ENCODE assay signal across 20 cellular contexts in the genomic region with DNA sequence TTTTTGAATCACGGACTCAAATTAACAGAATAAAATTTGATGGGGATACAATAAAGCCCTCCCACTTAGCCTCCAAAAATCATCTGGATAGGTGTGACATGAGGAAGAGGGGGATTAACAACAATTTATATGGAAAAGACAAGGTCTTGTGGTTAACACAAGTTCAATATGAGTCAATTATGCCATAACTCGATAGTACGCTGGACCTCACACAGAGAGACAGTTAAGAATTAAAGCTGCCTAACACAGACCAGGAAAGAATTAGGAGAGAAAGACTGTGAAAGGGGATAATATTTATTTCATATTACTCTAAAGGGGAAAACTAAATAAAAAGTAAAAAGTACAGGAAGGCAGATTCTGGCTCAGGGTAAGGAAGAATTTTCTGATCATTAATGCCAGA.
A peak's percentile ranks its signal among the peaks of the same experiment; 100 is the strongest.
DNase-seq lines count a peak whose midpoint lies in the region; ATAC-seq, FAIRE-seq and TF ChIP-seq lines count a peak whose summit lies in the region.
"Had no signal": no experiment of that assay in that cellular context is flagged by ENCODE, and none has a peak within 500 bp of the region (broad histone marks: within the 10 kb centered on the region; RNA-seq: fewer than 3 reads in every experiment).

No MANE protein-coding gene starts in this region.

- no peak overlapping the region for H3K4me3 Mint-ChIP-seq in T-helper 17 cell
- H3K4me3 Mint-ChIP-seq: CD4-positive, alpha-beta T cell; HFFc6; IgD-negative memory B cell had no signal

- 0 out of 3 replicates have a peak, but pooled peaks cover 3% of the 10 kb centered on the region for H3K4me1 ChIP-seq in A549
- no peaks in the 10 kb centered on the region for H3K4me1 ChIP-seq in vagina

- H3K27me3 Mint-ChIP-seq in T-helper 17 cell: no peaks in the 10 kb centered on the region
- H3K27me3 Mint-ChIP-seq: CD4-positive, alpha-beta T cell had no signal

- H3K27ac ChIP-seq in A549 (peak overlapping the region; percentile 3 to 68; a peak in 4 of 6 replicates), vagina (peak overlapping the region; percentile 34)
- H3K27ac ChIP-seq: 22Rv1, C4-2B had no signal

- TF ChIP-seq RAD21 in A549 (conservative IDR thresholded peaks at IDR 0.05 in 1 of 2, IDR thresholded peaks at IDR 0.05 in 1 of 2): no peak

- H3K27ac Mint-ChIP-seq in T-helper 17 cell: no peak overlapping the region
- H3K27ac Mint-ChIP-seq: CD4-positive, alpha-beta T cell; HFFc6; IgD-negative memory B cell had no signal

- no peak for TF ChIP-seq POLR2A in A549 (IDR thresholded peaks at IDR 0.05; ENCODE audit: low read length)
- TF ChIP-seq POLR2A in vagina (IDR thresholded peaks at IDR 0.05): no peak

- TF ChIP-seq EP300 in A549 (IDR thresholded peaks at IDR 0.05): no peak

- H3K4me1 Mint-ChIP-seq in T-helper 17 cell: no peaks in the 10 kb centered on the region

- intact Hi-C loops in vagina (cut with DNase I): no loop called here

- no peak for ATAC-seq in A549
- no peak for ATAC-seq in T-helper 17 cell
- ATAC-seq: HCT116, HepG2 had no signal

- no peak for FAIRE-seq in A549 (lab: Jason Lieb, UNC)
- FAIRE-seq: G401.6, GM12891, GM19239, H54, HepG2 had no signal

- H3K9me3 ChIP-seq in A549 (no peaks in the 10 kb centered on the region), vagina (no peaks in the 10 kb centered on the region), T-helper 17 cell (ENCODE audit: control insufficient read depth, low read length, poor library complexity, severe bottlenecking) (no peaks in the 10 kb centered on the region)
- H3K9me3 ChIP-seq: Caco-2 had no signal

- 94% methylated on average over 3 of the region's 3 CpGs for WGBS in A549 (ENCODE audit: missing lambda C conversion rate)

- H3K36me3 Mint-ChIP-seq in T-helper 17 cell (ENCODE audit: low read depth): no peaks in the 10 kb centered on the region
- H3K36me3 Mint-ChIP-seq: IgD-negative memory B cell had no signal

- H3K27me3 ChIP-seq in vagina: no peaks in the 10 kb centered on the region

- DNase-seq in A549 (ENCODE audit: low read depth in 1 of 2, low spot score in 1 of 2): no peak
- peak; percentile 2 for DNase-seq in dermis blood vessel endothelial cell
- peak; percentile 26 for DNase-seq in fibroblast of mammary gland (ENCODE audit: low read depth)
- no peak for DNase-seq in vagina (ENCODE audit: extremely low spot score in 2 of 2)
- DNase-seq in T-helper 17 cell: no peak
- DNase-seq in AML-193 (lab: John Stamatoyannopoulos, UW): no peak
- DNase-seq in activated CD4-positive, alpha-beta T cell treated with anti-CD3 and anti-CD28 coated beads, Interleukin-2, amount 50 U/mL, for 48 hours: no peak
- DNase-seq: Caco-2; CD4-positive, alpha-beta T cell; HFFc6; KBM-7 had no signal

- POLR2A ChIA-PET in A549 (lab: Yijun Ruan, JAX): no interaction called here

- TF ChIP-seq CTCF in A549 (IDR thresholded peaks at IDR 0.05) (no peak), fibroblast of mammary gland (conservative IDR thresholded peaks at IDR 0.05; ENCODE audit: control insufficient read depth, insufficient read depth, low read depth, low read length) (no peak), vagina (IDR thresholded peaks at IDR 0.05) (no peak)

- CTCF ChIA-PET in A549 (lab: Yijun Ruan, JAX): no interaction called here

- H3K4me3 ChIP-seq in A549: no peak overlapping the region
- H3K4me3 ChIP-seq in fibroblast of mammary gland (ENCODE audit: control insufficient read depth, low read depth, low read length): no peak overlapping the region
- H3K4me3 ChIP-seq in vagina: no peak overlapping the region

- no peak overlapping the region for H3K4me2 ChIP-seq in A549

- no peaks in the 10 kb centered on the region for H3K36me3 ChIP-seq in vagina

TF ChIP-seq in A549, 52 proteins besides CTCF, POLR2A, EP300 and RAD21:
- TF ChIP-seq BCL3 (IDR thresholded peaks at IDR 0.05): no peak
- TF ChIP-seq NR3C1 (IDR thresholded peaks at IDR 0.05): no peak
- no peak for TF ChIP-seq MAX (IDR thresholded peaks at IDR 0.05)
- no peak for TF ChIP-seq ESRRA (IDR thresholded peaks at IDR 0.05; ENCODE audit: borderline replicate concordance, low read length)
- TF ChIP-seq HOXB5 (CRISPR knock-in tag; IDR thresholded peaks at IDR 0.05): no peak
- no peak for TF ChIP-seq JUNB (IDR thresholded peaks at IDR 0.05)
- no peak for TF ChIP-seq HES2 (IDR thresholded peaks at IDR 0.05)
- TF ChIP-seq FOSB (CRISPR knock-in tag; IDR thresholded peaks at IDR 0.05): no peak
- TF ChIP-seq TFCP2L1 (CRISPR knock-in tag; IDR thresholded peaks at IDR 0.05): no peak
- no peak for TF ChIP-seq KDM5A (IDR thresholded peaks at IDR 0.05)
- TF ChIP-seq HOXB13 (CRISPR knock-in tag; IDR thresholded peaks at IDR 0.05; ENCODE audit: low read depth): no peak
- TF ChIP-seq EHMT2 (IDR thresholded peaks at IDR 0.05; ENCODE audit: low read depth): no peak
- TF ChIP-seq CEBPB (IDR thresholded peaks at IDR 0.05): no peak
- no peak for TF ChIP-seq BHLHE40 (IDR thresholded peaks at IDR 0.05; ENCODE audit: low read depth, low read length)
- TF ChIP-seq ZSCAN20 (CRISPR knock-in tag; IDR thresholded peaks at IDR 0.05): no peak
- TF ChIP-seq, protein P1, sequence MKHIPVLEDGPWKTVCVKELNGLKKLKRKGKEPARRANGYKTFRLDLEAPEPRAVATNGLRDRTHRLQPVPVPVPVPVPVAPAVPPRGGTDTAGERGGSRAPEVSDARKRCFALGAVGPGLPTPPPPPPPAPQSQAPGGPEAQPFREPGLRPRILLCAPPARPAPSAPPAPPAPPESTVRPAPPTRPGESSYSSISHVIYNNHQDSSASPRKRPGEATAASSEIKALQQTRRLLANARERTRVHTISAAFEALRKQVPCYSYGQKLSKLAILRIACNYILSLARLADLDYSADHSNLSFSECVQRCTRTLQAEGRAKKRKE (CRISPR knock-in tag; IDR thresholded peaks at IDR 0.05; ENCODE audit: low read depth): no peak

Comparison
In these comparisons a context has a peak if more than half of its experiments do, and no peak if none do; other contexts are left out.
1. DNase-seq: peak in dermis blood vessel endothelial cell (single experiment) and fibroblast of mammary gland (single experiment); none in A549 (0 of 2), vagina (0 of 2), T-helper 17 cell (0 of 3), AML-193 (0 of 2) and activated CD4-positive, alpha-beta T cell treated with anti-CD3 and anti-CD28 coated beads, Interleukin-2, amount 50 U/mL, for 48 hours (0 of 2).